In the genomic region with DNA sequence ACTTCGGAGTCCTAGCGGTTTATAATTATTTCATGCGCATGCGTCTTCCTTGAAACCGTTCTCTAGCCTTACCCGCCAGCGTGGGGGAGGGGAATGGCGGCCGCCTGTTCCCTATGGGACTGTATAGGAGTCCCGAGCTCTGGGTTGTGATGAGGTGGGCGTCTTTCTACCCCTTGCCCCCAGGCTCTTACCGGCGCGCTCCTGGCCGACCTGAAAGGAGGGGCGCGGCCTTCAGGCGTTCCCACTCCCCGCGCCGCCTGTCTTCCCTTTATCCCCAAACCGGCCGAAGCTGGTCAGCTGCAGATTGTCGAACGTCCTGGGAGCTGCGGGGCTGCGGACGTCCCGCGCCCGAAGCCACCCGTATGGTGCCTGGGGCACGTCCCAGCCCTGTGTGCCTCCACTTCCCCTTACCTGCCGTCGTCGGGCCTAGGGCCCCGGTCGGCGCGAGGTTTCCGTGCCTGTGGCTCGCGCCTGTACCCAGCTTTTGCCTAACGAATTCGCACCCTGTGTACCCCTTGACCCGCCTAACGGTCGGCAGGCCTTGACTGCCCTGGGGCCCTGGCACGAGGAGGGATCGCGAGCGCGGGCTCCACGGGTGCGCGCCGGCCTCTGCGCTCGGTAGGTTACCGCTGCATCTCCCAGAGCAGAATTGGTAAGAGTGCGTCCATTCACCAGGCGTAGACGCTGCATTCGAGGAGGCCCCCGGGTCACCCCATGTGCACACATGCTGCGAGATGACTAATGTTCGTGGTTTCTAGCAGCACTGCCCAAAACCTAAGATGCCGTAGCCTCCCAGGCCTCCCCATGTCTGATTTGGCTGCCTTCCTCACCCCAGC, we compare ENCODE assay signal across 1 cellular context.
TF ChIP-seq lines count a peak whose summit lies in the region.

No MANE protein-coding gene starts in this region.

TF ChIP-seq in K562, 482 proteins besides CTCF, POLR2A, EP300 and RAD21 (continued from another document and continues in another):
- TF ChIP-seq, protein P1, sequence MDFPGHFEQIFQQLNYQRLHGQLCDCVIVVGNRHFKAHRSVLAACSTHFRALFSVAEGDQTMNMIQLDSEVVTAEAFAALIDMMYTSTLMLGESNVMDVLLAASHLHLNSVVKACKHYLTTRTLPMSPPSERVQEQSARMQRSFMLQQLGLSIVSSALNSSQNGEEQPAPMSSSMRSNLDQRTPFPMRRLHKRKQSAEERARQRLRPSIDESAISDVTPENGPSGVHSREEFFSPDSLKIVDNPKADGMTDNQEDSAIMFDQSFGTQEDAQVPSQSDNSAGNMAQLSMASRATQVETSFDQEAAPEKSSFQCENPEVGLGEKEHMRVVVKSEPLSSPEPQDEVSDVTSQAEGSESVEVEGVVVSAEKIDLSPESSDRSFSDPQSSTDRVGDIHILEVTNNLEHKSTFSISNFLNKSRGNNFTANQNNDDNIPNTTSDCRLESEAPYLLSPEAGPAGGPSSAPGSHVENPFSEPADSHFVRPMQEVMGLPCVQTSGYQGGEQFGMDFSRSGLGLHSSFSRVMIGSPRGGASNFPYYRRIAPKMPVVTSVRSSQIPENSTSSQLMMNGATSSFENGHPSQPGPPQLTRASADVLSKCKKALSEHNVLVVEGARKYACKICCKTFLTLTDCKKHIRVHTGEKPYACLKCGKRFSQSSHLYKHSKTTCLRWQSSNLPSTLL (IDR thresholded peaks at IDR 0.05), result no peak
- TF ChIP-seq ZNF212 (CRISPR knock-in tag; IDR thresholded peaks at IDR 0.05), result no peak
- no peak for TF ChIP-seq THAP7 (CRISPR knock-in tag; IDR thresholded peaks at IDR 0.05)
- no peak; the same call in none of the 2 replicates for TF ChIP-seq ZNF740 (CRISPR knock-in tag; IDR thresholded peaks at IDR 0.05)
- peak in 1 of 2 experiments; percentile 78; a peak in 1 of 4 replicates for TF ChIP-seq ZNF740 (tag; IDR thresholded peaks at IDR 0.05)
- peak; percentile 92 for TF ChIP-seq L3MBTL2 (IDR thresholded peaks at IDR 0.05)
- no peak for TF ChIP-seq MEIS2 (IDR thresholded peaks at IDR 0.05; ENCODE audit: partially characterized antibody)
- TF ChIP-seq ZNF239 (CRISPR knock-in tag; IDR thresholded peaks at IDR 0.05), result no peak; the same call in none of the 2 replicates
- TF ChIP-seq ZEB2 (IDR thresholded peaks at IDR 0.05), result no peak
- no peak for TF ChIP-seq ZNF699 (CRISPR knock-in tag; IDR thresholded peaks at IDR 0.05; ENCODE audit: insufficient replicate concordance)
- TF ChIP-seq, protein P2, sequence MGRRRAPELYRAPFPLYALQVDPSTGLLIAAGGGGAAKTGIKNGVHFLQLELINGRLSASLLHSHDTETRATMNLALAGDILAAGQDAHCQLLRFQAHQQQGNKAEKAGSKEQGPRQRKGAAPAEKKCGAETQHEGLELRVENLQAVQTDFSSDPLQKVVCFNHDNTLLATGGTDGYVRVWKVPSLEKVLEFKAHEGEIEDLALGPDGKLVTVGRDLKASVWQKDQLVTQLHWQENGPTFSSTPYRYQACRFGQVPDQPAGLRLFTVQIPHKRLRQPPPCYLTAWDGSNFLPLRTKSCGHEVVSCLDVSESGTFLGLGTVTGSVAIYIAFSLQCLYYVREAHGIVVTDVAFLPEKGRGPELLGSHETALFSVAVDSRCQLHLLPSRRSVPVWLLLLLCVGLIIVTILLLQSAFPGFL (CRISPR knock-in tag; IDR thresholded peaks at IDR 0.05), result peak; percentile 89; the same call in 1 of the 2 replicates
- TF ChIP-seq CREBBP (IDR thresholded peaks at IDR 0.05; ENCODE audit: low read depth, low read length), result no peak
- TF ChIP-seq CBX3 (IDR thresholded peaks at IDR 0.05; ENCODE audit: borderline replicate concordance in 1 of 2, low read length in 2 of 2), result 0 out of 3 replicates have a peak, but pooled peaks of 1 of the 2 experiments have one; percentile 31
- TF ChIP-seq SRSF1 (IDR thresholded peaks at IDR 0.05; ENCODE audit: low read depth, low read length), result no peak
- no peak for TF ChIP-seq TBP (optimal IDR thresholded peaks at IDR 0.05; ENCODE audit: low read depth, low read length)
- TF ChIP-seq ZNF507 (tag; conservative IDR thresholded peaks at IDR 0.05), result no peak
- peak in 1 of 2 experiments; percentile 80; a peak in 3 of 4 replicates for TF ChIP-seq MAZ (CRISPR knock-in tag; conservative IDR thresholded peaks at IDR 0.05 in 1 of 2, IDR thresholded peaks at IDR 0.05 in 1 of 2)
- 0 out of 2 replicates have a peak, but pooled peaks have one; percentile 18 for TF ChIP-seq PRMT5 (CRISPR knock-in tag; IDR thresholded peaks at IDR 0.05)
- TF ChIP-seq ILF3 (IDR thresholded peaks at IDR 0.05; ENCODE audit: borderline replicate concordance), result peak; percentile 31; the same call in 1 of the 2 replicates
- no peak for TF ChIP-seq JUNB (CRISPR knock-in tag; conservative IDR thresholded peaks at IDR 0.05)
- no peak for TF ChIP-seq NRF1 (conservative IDR thresholded peaks at IDR 0.05 in 1 of 2, IDR thresholded peaks at IDR 0.05 in 1 of 2)
- no peak for TF ChIP-seq RAD51 (IDR thresholded peaks at IDR 0.05; ENCODE audit: borderline replicate concordance, low read depth)
- no peak for TF ChIP-seq NFIX (CRISPR knock-in tag; IDR thresholded peaks at IDR 0.05; ENCODE audit: low read depth)
- TF ChIP-seq, protein P3, sequence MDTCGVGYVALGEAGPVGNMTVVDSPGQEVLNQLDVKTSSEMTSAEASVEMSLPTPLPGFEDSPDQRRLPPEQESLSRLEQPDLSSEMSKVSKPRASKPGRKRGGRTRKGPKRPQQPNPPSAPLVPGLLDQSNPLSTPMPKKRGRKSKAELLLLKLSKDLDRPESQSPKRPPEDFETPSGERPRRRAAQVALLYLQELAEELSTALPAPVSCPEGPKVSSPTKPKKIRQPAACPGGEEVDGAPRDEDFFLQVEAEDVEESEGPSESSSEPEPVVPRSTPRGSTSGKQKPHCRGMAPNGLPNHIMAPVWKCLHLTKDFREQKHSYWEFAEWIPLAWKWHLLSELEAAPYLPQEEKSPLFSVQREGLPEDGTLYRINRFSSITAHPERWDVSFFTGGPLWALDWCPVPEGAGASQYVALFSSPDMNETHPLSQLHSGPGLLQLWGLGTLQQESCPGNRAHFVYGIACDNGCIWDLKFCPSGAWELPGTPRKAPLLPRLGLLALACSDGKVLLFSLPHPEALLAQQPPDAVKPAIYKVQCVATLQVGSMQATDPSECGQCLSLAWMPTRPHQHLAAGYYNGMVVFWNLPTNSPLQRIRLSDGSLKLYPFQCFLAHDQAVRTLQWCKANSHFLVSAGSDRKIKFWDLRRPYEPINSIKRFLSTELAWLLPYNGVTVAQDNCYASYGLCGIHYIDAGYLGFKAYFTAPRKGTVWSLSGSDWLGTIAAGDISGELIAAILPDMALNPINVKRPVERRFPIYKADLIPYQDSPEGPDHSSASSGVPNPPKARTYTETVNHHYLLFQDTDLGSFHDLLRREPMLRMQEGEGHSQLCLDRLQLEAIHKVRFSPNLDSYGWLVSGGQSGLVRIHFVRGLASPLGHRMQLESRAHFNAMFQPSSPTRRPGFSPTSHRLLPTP (IDR thresholded peaks at IDR 0.05; ENCODE audit: borderline replicate concordance, extremely low read depth, insufficient read length), result no peak
- TF ChIP-seq ZNF124 (CRISPR knock-in tag; IDR thresholded peaks at IDR 0.05), result no peak
- TF ChIP-seq, protein P4, sequence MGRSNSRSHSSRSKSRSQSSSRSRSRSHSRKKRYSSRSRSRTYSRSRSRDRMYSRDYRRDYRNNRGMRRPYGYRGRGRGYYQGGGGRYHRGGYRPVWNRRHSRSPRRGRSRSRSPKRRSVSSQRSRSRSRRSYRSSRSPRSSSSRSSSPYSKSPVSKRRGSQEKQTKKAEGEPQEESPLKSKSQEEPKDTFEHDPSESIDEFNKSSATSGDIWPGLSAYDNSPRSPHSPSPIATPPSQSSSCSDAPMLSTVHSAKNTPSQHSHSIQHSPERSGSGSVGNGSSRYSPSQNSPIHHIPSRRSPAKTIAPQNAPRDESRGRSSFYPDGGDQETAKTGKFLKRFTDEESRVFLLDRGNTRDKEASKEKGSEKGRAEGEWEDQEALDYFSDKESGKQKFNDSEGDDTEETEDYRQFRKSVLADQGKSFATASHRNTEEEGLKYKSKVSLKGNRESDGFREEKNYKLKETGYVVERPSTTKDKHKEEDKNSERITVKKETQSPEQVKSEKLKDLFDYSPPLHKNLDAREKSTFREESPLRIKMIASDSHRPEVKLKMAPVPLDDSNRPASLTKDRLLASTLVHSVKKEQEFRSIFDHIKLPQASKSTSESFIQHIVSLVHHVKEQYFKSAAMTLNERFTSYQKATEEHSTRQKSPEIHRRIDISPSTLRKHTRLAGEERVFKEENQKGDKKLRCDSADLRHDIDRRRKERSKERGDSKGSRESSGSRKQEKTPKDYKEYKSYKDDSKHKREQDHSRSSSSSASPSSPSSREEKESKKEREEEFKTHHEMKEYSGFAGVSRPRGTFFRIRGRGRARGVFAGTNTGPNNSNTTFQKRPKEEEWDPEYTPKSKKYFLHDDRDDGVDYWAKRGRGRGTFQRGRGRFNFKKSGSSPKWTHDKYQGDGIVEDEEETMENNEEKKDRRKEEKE (IDR thresholded peaks at IDR 0.05; ENCODE audit: borderline replicate concordance in 1 of 2, control insufficient read depth in 1 of 2, low read depth in 2 of 2, low read length in 1 of 2), result no peak
- TF ChIP-seq NELFE (IDR thresholded peaks at IDR 0.05; ENCODE audit: insufficient read depth, insufficient read length), result no peak
- TF ChIP-seq ZC3H11A (IDR thresholded peaks at IDR 0.05; ENCODE audit: low read depth, low read length), result no peak
- no peak for TF ChIP-seq ILK (tag; IDR thresholded peaks at IDR 0.05; ENCODE audit: borderline replicate concordance, low read depth)
- TF ChIP-seq TAL1 (IDR thresholded peaks at IDR 0.05), result no peak
- no peak for TF ChIP-seq MCM5 (IDR thresholded peaks at IDR 0.05; ENCODE audit: low read depth)
- no peak for TF ChIP-seq NR2C1 (IDR thresholded peaks at IDR 0.05)
- 0 out of 2 replicates have a peak, but pooled peaks have one; percentile 44 for TF ChIP-seq NR2C1 (tag; IDR thresholded peaks at IDR 0.05)
- no peak for TF ChIP-seq ARNT (IDR thresholded peaks at IDR 0.05)
- peak; percentile 88 for TF ChIP-seq ZNF584 (CRISPR knock-in tag; IDR thresholded peaks at IDR 0.05; ENCODE audit: low read depth)
- no peak for TF ChIP-seq ZNF696 (CRISPR knock-in tag; conservative IDR thresholded peaks at IDR 0.05)
- TF ChIP-seq, protein P5, sequence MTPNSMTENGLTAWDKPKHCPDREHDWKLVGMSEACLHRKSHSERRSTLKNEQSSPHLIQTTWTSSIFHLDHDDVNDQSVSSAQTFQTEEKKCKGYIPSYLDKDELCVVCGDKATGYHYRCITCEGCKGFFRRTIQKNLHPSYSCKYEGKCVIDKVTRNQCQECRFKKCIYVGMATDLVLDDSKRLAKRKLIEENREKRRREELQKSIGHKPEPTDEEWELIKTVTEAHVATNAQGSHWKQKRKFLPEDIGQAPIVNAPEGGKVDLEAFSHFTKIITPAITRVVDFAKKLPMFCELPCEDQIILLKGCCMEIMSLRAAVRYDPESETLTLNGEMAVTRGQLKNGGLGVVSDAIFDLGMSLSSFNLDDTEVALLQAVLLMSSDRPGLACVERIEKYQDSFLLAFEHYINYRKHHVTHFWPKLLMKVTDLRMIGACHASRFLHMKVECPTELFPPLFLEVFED (CRISPR knock-in tag; conservative IDR thresholded peaks at IDR 0.05), result no peak
- no peak for TF ChIP-seq IRF9 (tag; IDR thresholded peaks at IDR 0.05)
- TF ChIP-seq SAFB2 (IDR thresholded peaks at IDR 0.05; ENCODE audit: borderline replicate concordance, low read depth, low read length, severe bottlenecking), result no peak
- TF ChIP-seq ZC3H4 (CRISPR knock-in tag; IDR thresholded peaks at IDR 0.05; ENCODE audit: borderline replicate concordance), result peak; percentile 96
- no peak for TF ChIP-seq ZBTB8A (IDR thresholded peaks at IDR 0.05; ENCODE audit: partially characterized antibody)
- TF ChIP-seq RCOR1 (IDR thresholded peaks at IDR 0.05; ENCODE audit: borderline replicate concordance in 1 of 2, low read depth in 2 of 2, low read length in 2 of 2), result peak in 1 of 2 experiments; percentile 11; a peak in 1 of 4 replicates
- TF ChIP-seq FOS (IDR thresholded peaks at IDR 0.05; ENCODE audit: extremely low read depth, insufficient read length), result no peak
